1 cellular context compared by ENCODE assay signal in genomic region chr9:98961513-98962180, GRCh38.
TF ChIP-seq lines count a peak whose summit lies in the region.

No MANE protein-coding gene starts in this region.

TF ChIP-seq in WTC11, 78 proteins besides CTCF, POLR2A, EP300 and RAD21:
- no peak for TF ChIP-seq PRDM15 (CRISPR knock-in tag; IDR thresholded peaks at IDR 0.05)
- no peak for TF ChIP-seq MYBL2 (CRISPR knock-in tag; IDR thresholded peaks at IDR 0.05)
- TF ChIP-seq ESRRA (CRISPR knock-in tag; IDR thresholded peaks at IDR 0.05; ENCODE audit: borderline replicate concordance) = no peak
- no peak for TF ChIP-seq ATF1 (CRISPR knock-in tag; IDR thresholded peaks at IDR 0.05)
- TF ChIP-seq ZNF512 (CRISPR knock-in tag; IDR thresholded peaks at IDR 0.05; ENCODE audit: borderline replicate concordance) = no peak
- TF ChIP-seq, protein P1, sequence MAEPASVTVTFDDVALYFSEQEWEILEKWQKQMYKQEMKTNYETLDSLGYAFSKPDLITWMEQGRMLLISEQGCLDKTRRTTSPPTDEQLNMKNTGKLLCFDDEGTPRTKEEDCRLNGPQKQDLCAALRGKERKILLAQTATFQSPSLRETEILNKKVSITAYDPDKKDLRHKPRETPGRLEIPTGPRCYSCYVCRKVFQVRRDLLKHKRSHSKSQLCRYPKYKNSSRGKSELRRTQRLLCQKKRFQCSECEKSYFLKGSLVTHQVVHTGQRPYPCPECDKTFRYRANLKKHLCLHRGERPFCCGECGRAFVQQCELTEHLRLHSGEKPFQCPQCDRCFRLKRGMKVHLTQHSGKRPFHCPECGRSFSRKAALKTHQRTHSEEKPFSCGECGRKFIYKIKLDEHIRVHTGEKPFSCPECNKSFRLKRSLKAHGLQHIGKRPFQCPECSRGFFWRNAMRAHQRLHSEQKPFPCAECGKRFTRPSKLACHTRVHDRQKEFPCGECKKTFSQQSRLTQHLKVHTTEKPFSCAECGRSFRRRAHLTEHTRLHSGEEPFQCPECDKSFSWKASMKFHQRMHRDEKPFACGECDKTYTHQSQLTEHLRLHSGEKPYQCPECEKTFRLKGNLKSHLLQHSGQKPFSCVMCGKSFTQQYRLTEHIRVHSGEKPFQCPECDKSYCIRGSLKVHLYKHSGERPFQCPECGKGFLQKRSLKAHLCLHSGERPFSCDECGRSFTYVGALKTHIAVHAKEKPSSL (CRISPR knock-in tag; conservative IDR thresholded peaks at IDR 0.05) = no peak
- no peak for TF ChIP-seq CBFB (CRISPR knock-in tag; IDR thresholded peaks at IDR 0.05; ENCODE audit: low read depth)
- TF ChIP-seq, protein P2, sequence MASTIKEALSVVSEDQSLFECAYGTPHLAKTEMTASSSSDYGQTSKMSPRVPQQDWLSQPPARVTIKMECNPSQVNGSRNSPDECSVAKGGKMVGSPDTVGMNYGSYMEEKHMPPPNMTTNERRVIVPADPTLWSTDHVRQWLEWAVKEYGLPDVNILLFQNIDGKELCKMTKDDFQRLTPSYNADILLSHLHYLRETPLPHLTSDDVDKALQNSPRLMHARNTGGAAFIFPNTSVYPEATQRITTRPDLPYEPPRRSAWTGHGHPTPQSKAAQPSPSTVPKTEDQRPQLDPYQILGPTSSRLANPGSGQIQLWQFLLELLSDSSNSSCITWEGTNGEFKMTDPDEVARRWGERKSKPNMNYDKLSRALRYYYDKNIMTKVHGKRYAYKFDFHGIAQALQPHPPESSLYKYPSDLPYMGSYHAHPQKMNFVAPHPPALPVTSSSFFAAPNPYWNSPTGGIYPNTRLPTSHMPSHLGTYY (CRISPR knock-in tag; IDR thresholded peaks at IDR 0.05) = no peak
- TF ChIP-seq ZNF423 (CRISPR knock-in tag; IDR thresholded peaks at IDR 0.05) = no peak
- TF ChIP-seq, protein P3, sequence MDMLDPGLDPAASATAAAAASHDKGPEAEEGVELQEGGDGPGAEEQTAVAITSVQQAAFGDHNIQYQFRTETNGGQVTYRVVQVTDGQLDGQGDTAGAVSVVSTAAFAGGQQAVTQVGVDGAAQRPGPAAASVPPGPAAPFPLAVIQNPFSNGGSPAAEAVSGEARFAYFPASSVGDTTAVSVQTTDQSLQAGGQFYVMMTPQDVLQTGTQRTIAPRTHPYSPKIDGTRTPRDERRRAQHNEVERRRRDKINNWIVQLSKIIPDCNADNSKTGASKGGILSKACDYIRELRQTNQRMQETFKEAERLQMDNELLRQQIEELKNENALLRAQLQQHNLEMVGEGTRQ (CRISPR knock-in tag; IDR thresholded peaks at IDR 0.05) = no peak
- no peak for TF ChIP-seq HMGA2 (CRISPR knock-in tag; IDR thresholded peaks at IDR 0.05)
- TF ChIP-seq NFYB (CRISPR knock-in tag; conservative IDR thresholded peaks at IDR 0.05; ENCODE audit: low read depth) = no peak
TF ChIP-seq in WTC11: peak in this region for 0.
